In the genomic region with DNA sequence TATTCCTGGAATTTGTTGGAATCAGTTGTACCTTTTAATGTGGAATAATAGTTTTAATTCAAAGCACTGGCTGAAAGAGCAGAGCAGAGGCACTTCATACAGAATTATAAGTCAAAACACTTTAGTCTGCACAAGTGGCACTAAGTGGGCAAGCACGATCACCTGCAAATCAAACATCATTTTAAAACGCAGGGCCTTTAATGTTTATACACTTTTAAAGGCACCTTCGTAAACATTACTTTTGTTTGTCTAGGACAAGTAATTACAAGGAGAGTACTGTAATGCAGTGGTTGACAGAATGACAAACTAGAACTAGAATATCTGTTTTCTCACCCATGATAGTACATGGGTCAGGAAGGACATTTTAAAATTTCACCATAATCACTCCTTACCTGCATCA, we compare ENCODE assay signal across 18 cellular contexts. TPM values are rescaled to one million over a fixed set of nuclear protein-coding genes. Genes with fewer than 3 reads are reported as not detected.
A peak's percentile ranks its signal among the peaks of the same experiment; 100 is the strongest.
DNase-seq lines count a peak whose midpoint lies in the region; ATAC-seq, FAIRE-seq and TF ChIP-seq lines count a peak whose summit lies in the region.
"Had no signal": no experiment of that assay in that cellular context is flagged by ENCODE, and none has a peak within 500 bp of the region (broad histone marks: within the 10 kb centered on the region; RNA-seq: fewer than 3 reads in every experiment).

No MANE protein-coding gene starts in this region.

- H3K9ac ChIP-seq in HepG2 (ENCODE audit: insufficient read depth, low read depth, low read length), result no peak overlapping the region

- no peaks in the 10 kb centered on the region for H3K79me2 ChIP-seq in HepG2 (ENCODE audit: insufficient read depth, low read length)

- WGBS in right lobe of liver (ENCODE audit: insufficient coverage, low coverage, low lambda C conversion rate, missing lambda C conversion rate), result 48% methylated on average over 3 of the region's 3 CpGs
- WGBS in HepG2 (ENCODE audit: low lambda C conversion rate), result 83% methylated on average over 3 of the region's 3 CpGs

- ATAC-seq in right lobe of liver (peak in 3 of 4 donors; percentile 11 to 44 (median 16)), HepG2 (no peak), upper lobe of right lung (peak; percentile 46)

- DNase-seq in right lobe of liver (no peak), HepG2 (ENCODE audit: low spot score) (no peak), NCI-H2029 treated with DMSO at 0.1 percent for 48 hours (lab: John Stamatoyannopoulos, UW) (peak; percentile 69), NCI-H748 treated with DMSO at 0.1 percent for 48 hours (lab: John Stamatoyannopoulos, UW) (peak; percentile 53), upper lobe of right lung (no peak)
- DNase-seq in activated CD8-positive, alpha-beta memory T cell treated with anti-CD3 and anti-CD28 coated beads, Interleukin-2, amount 50 U/mL, for 4 hours, result no peak
- DNase-seq in stimulated activated naive CD4-positive, alpha-beta T cell (lab: John Stamatoyannopoulos, UW), result no peak
- DNase-seq in NK-92 treated with Interleukin-12 subunit alpha and Interleukin-12 subunit beta, amount 100 ng/mL, for 24 hours (lab: John Stamatoyannopoulos, UW), result no peak
- DNase-seq: COR-L47, DND-41, GDM1, GOT3, MM.1S, NCI-H1694, NCI-H446, SW 1271 had no signal

- H3K36me3 ChIP-seq in right lobe of liver, result peaks cover 0 to 9% (median 3%) of the 10 kb centered on the region in 4 donors
- H3K36me3 ChIP-seq in HepG2 (replicated peaks in 1 of 2; ENCODE audit: control insufficient read depth in 1 of 2, insufficient read depth in 2 of 2, low read length in 2 of 2), result peaks cover 13 to 55% of the 10 kb centered on the region in 2 experiments
- H3K36me3 ChIP-seq in upper lobe of right lung, result peaks cover 37% of the 10 kb centered on the region

- H3K27ac ChIP-seq in right lobe of liver, result no peak overlapping the region
- no peak overlapping the region for H3K27ac ChIP-seq in HepG2 (ENCODE audit: extremely low read length, insufficient read depth, low read length)
- no peak overlapping the region for H3K27ac ChIP-seq in upper lobe of right lung
- H3K27ac ChIP-seq: SJSA1 had no signal

- no TSS peak for BruUV-seq in HepG2 (replicated peaks; lab: Mats Ljungman, UMichigan)

- H3K27me3 ChIP-seq in right lobe of liver (no peaks in the 10 kb centered on the region), HepG2 (ENCODE audit: control insufficient read depth in 1 of 2, insufficient read depth in 2 of 2, low read length in 2 of 2) (no peaks in the 10 kb centered on the region), upper lobe of right lung (no peaks in the 10 kb centered on the region)
- H3K27me3 ChIP-seq: SJSA1 had no signal

- no peak overlapping the region for H3K4me2 ChIP-seq in HepG2 (ENCODE audit: low read depth, low read length)

- no peak for FAIRE-seq in HepG2 (lab: Jason Lieb, UNC)
- FAIRE-seq: GM12892 had no signal

- no peak for TF ChIP-seq RAD21 in HepG2 (CRISPR knock-in tag; IDR thresholded peaks at IDR 0.05)

- H2AFZ ChIP-seq in HepG2 (ENCODE audit: low read length), result no peak overlapping the region

- TF ChIP-seq POLR2A in right lobe of liver (IDR thresholded peaks at IDR 0.05) (no peak), HepG2 (IDR thresholded peaks at IDR 0.05; ENCODE audit: insufficient read depth in 1 of 2, low read depth in 2 of 2, low read length in 2 of 2) (no peak)

- no peak overlapping the region for H3K4me3 ChIP-seq in right lobe of liver
- H3K4me3 ChIP-seq in HepG2 (replicated peaks in 1 of 3; ENCODE audit: insufficient read depth in 1 of 3, low read depth in 2 of 3, low read length in 3 of 3), result no peak overlapping the region
- H3K4me3 ChIP-seq in upper lobe of right lung, result no peak overlapping the region
- H3K4me3 ChIP-seq: SJSA1 had no signal

- H3K9me3 ChIP-seq in right lobe of liver, result no peaks in the 10 kb centered on the region
- no peaks in the 10 kb centered on the region for H3K9me3 ChIP-seq in HepG2 (ENCODE audit: low read length)
- H3K9me3 ChIP-seq in upper lobe of right lung, result no peaks in the 10 kb centered on the region
- H3K9me3 ChIP-seq: SJSA1 had no signal

- H3K4me1 ChIP-seq in right lobe of liver (peaks cover 0 to 16% (median 1%) of the 10 kb centered on the region in 4 donors), HepG2 (ENCODE audit: insufficient read depth, low read length) (0 out of 2 replicates have a peak, but pooled peaks cover 5% of the 10 kb centered on the region), upper lobe of right lung (no peaks in the 10 kb centered on the region)
- H3K4me1 ChIP-seq: SJSA1 had no signal

- TF ChIP-seq CTCF in right lobe of liver (IDR thresholded peaks at IDR 0.05) (no peak), HepG2 (CRISPR knock-in tag; IDR thresholded peaks at IDR 0.05) (no peak), upper lobe of right lung (IDR thresholded peaks at IDR 0.05) (no peak)

- intact Hi-C loops in right lobe of liver (cut with DNase I) (no loop called here), HepG2 (cut with micrococcal nuclease; ENCODE audit: unreplicated experiment) (loop anchor here (10.0 kb wide), 1 partner anchor 595 kb away; no protein-coding TSS in a partner anchor), upper lobe of right lung (cut with DNase I) (no loop called here)

- in situ Hi-C loops in HepG2 (cut with HindIII; ENCODE audit: extremely low pct_ligation_motif_present, low pct_unique_long_range_greater_than_20kb), result no loop called here

- CTCF ChIA-PET in HepG2 (lab: Yijun Ruan, JAX; ENCODE audit: low intra/inter-chr PET ratio, low total read pairs), result no interaction called here

- H4K20me1 ChIP-seq in HepG2 (ENCODE audit: insufficient read depth, low read length), result no peaks in the 10 kb centered on the region

- TF ChIP-seq EP300 in HepG2 (IDR thresholded peaks at IDR 0.05; ENCODE audit: low read depth in 2 of 2, low read length in 2 of 2), result no peak
- TF ChIP-seq EP300 in HepG2 (CRISPR knock-in tag; IDR thresholded peaks at IDR 0.05; ENCODE audit: borderline replicate concordance), result no peak

- POLR2A ChIA-PET in HepG2 (lab: Yijun Ruan, JAX), result no interaction called here

TF ChIP-seq in HepG2, 621 proteins besides CTCF, POLR2A, EP300 and RAD21:
- no peak for TF ChIP-seq SMAD1 (CRISPR knock-in tag; IDR thresholded peaks at IDR 0.05; ENCODE audit: borderline replicate concordance, low read depth)
- TF ChIP-seq, protein P1, sequence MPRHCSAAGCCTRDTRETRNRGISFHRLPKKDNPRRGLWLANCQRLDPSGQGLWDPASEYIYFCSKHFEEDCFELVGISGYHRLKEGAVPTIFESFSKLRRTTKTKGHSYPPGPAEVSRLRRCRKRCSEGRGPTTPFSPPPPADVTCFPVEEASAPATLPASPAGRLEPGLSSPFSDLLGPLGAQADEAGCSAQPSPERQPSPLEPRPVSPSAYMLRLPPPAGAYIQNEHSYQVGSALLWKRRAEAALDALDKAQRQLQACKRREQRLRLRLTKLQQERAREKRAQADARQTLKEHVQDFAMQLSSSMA (CRISPR knock-in tag; IDR thresholded peaks at IDR 0.05), result no peak
- TF ChIP-seq SMAD3 (CRISPR knock-in tag; IDR thresholded peaks at IDR 0.05), result no peak

RNA-seq across cellular contexts. Expression of a gene that starts 36.4 kb away (rescaled TPM):
- 10 to 100 TPM; 16.1 to 20.6 (median 17.5) TPM for total RNA-seq in right lobe of liver
- total RNA-seq in HepG2 (2016; rRNA removed; fragmentation: Illumina TruSeq; extraction: Trizol), result 67.7 and 111 TPM in 2 replicates
- 4.6 and 5.6 TPM in 2 replicates for total RNA-seq in HepG2 (2016; cell fraction: cytosol; rRNA removed; fragmentation: Illumina TruSeq; extraction: Trizol; ENCODE audit: low read depth)
- 67.1 and 103 TPM in 2 replicates for total RNA-seq in HepG2 (2016; cell fraction: insoluble cytoplasmic fraction; rRNA removed; fragmentation: Illumina TruSeq; extraction: Trizol)
- 19.3 and 21.2 TPM in 2 replicates for total RNA-seq in HepG2 (2016; cell fraction: membrane; rRNA removed; fragmentation: Illumina TruSeq; extraction: Trizol)
- total RNA-seq in HepG2 (2016; cell fraction: nucleus; rRNA removed; fragmentation: Illumina TruSeq; extraction: Trizol), result 56.5 and 56.7 TPM in 2 replicates
- polyA plus RNA-seq in HepG2 (2011; rRNA removed), result 45.4 and 53.5 TPM in 2 replicates
- 34.1 and 42.0 TPM in 2 replicates for polyA plus RNA-seq in HepG2 (2011; cell fraction: cytosol; rRNA removed)
- 34.7 and 38.4 TPM in 2 replicates for polyA plus RNA-seq in HepG2 (2011; cell fraction: nucleus; rRNA removed)
- polyA plus RNA-seq in HepG2 (2012), result 33.4 and 41.5 TPM in 2 replicates
- 3.3 and 3.5 TPM in 2 replicates for polyA plus RNA-seq in HepG2 (2016; cell fraction: cytosol; fragmentation: Illumina TruSeq; extraction: Trizol; ENCODE audit: low read depth)
- polyA plus RNA-seq in HepG2 (2016; cell fraction: insoluble cytoplasmic fraction; fragmentation: Illumina TruSeq; extraction: Trizol; ENCODE audit: low read depth), result 83.5 and 85.9 TPM in 2 replicates
- 8.6 and 10.0 TPM in 2 replicates for polyA plus RNA-seq in HepG2 (2016; cell fraction: membrane; fragmentation: Illumina TruSeq; extraction: Trizol; ENCODE audit: low read depth)
- polyA plus RNA-seq in HepG2 (2016; cell fraction: nucleus; fragmentation: Illumina TruSeq; extraction: Trizol; ENCODE audit: insufficient read depth, low read depth), result 62.4 and 65.7 TPM in 2 replicates
- polyA minus RNA-seq in HepG2 (2011; rRNA and poly(A)+ RNA removed; ENCODE audit: low replicate concordance), result 86.1 and 162 TPM in 2 replicates
- polyA minus RNA-seq in HepG2 (2011; cell fraction: cytosol; rRNA and poly(A)+ RNA removed), result 56.5 and 59.2 TPM in 2 replicates
- polyA minus RNA-seq in HepG2 (2011; cell fraction: nucleus; rRNA and poly(A)+ RNA removed), result 38.0 and 44.5 TPM in 2 replicates
- total RNA-seq in upper lobe of right lung, result 32.2 TPM

Comparison
In these comparisons a context has a peak if more than half of its experiments do, and no peak if none do; other contexts are left out.
1. DNase-seq: peak in NCI-H2029 treated with DMSO at 0.1 percent for 48 hours (single experiment) and NCI-H748 treated with DMSO at 0.1 percent for 48 hours (single experiment); none in right lobe of liver (0 of 3), HepG2 (single experiment), upper lobe of right lung (single experiment), activated CD8-positive, alpha-beta memory T cell treated with anti-CD3 and anti-CD28 coated beads, Interleukin-2, amount 50 U/mL, for 4 hours (single experiment), stimulated activated naive CD4-positive, alpha-beta T cell (0 of 6) and NK-92 treated with Interleukin-12 subunit alpha and Interleukin-12 subunit beta, amount 100 ng/mL, for 24 hours (single experiment).